Comparison of ENCODE assay signal across 7 cellular contexts in the genomic region with DNA sequence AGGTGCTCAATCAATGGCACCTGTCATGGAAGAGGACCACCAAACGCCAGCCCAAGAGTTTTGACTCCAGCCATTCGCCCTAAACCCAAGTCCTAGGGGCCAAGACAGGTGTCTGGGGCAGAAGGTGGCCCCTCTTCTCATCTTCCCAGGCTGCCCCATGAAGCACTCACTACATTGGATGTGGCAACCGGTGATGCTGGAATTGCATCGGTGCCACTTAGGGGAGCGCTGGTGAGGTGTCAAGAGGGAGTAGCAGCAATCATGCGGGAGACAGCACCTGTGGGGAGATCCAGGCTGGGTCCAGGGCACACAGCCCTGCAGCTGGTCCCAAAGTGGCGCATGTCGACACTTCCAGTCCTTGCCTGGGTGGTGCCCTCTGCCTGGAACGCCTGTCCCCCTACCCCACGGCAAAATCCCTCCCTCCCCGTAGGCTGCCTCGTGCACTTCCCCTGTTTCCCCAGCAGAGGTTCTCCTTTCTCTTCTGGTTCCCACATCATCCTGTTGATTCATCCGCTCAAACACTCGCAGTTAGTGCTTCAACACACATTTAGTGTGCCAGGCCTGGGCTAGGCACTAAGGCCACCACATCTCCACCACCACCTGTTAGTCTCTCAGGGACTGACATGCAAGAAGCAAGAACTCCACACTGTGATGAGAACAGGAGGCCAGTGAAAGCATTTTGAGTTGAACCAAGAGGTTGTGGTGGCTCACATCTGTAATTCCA. TPM values are rescaled to one million over a fixed set of nuclear protein-coding genes. Genes with fewer than 3 reads are reported as not detected.
DNase-seq lines count a peak whose midpoint lies in the region; ATAC-seq and TF ChIP-seq lines count a peak whose summit lies in the region.

No MANE protein-coding gene starts in this region.

- intact Hi-C loops in dorsolateral prefrontal cortex (cut with DNase I) (no loop called here), lower lobe of right lung (cut with DNase I) (no loop called here)

- H3K27ac ChIP-seq in KMS-11 = no peak overlapping the region
- no peak overlapping the region for H3K27ac ChIP-seq in dorsolateral prefrontal cortex
- no peak overlapping the region for H3K27ac ChIP-seq in lower lobe of right lung
- H3K27ac ChIP-seq in thoracic aorta = no peak overlapping the region

- ATAC-seq in lower lobe of right lung (peak; percentile 84 to 85), thoracic aorta (ENCODE audit: insufficient number of reproducible peaks, low FRiP score, low read depth) (no peak), GM21423 (IDR thresholded peaks at IDR 0.05; ENCODE audit: unreplicated experiment) (no peak)

- H3K4me1 ChIP-seq in KMS-11 (ENCODE audit: low read depth, poor library complexity, severe bottlenecking) (no peaks in the 10 kb centered on the region), lower lobe of right lung (peaks cover 15% of the 10 kb centered on the region), thoracic aorta (ENCODE audit: control insufficient read depth in 1 of 2, low read depth in 2 of 2) (no peaks in the 10 kb centered on the region)

- H3K9me3 ChIP-seq in lower lobe of right lung (no peaks in the 10 kb centered on the region), thoracic aorta (no peaks in the 10 kb centered on the region)

- H3K27ac Mint-ChIP-seq in T-helper 2 cell treated with Interferon-gamma antibody and Interleukin-4, amounts not matched to agents 5 μg/mL and 100 μg/mL, for 36 hours = no peak overlapping the region

- no peaks in the 10 kb centered on the region for H3K4me1 Mint-ChIP-seq in T-helper 2 cell treated with Interferon-gamma antibody and Interleukin-4, amounts not matched to agents 5 μg/mL and 100 μg/mL, for 36 hours (ENCODE audit: low read depth)

- no peak overlapping the region for H3K4me2 ChIP-seq in KMS-11

- peak; percentile 58 for DNase-seq in G401 (ENCODE audit: low spot score)
- DNase-seq in T-helper 2 cell treated with Interferon-gamma antibody and Interleukin-4, amounts not matched to agents 5 μg/mL and 100 μg/mL, for 36 hours (ENCODE audit: low spot score) = peak; percentile 6
- DNase-seq in dorsolateral prefrontal cortex = peak in 5 of 10 donors; percentile 6 to 51 (median 27)
- DNase-seq in lower lobe of right lung = no peak
- DNase-seq in thoracic aorta (ENCODE audit: low spot score) = no peak

- H3K27me3 Mint-ChIP-seq in T-helper 2 cell treated with Interferon-gamma antibody and Interleukin-4, amounts not matched to agents 5 μg/mL and 100 μg/mL, for 36 hours (ENCODE audit: low read depth) = peaks cover 12% of the 10 kb centered on the region

- H2AFZ ChIP-seq in KMS-11 (ENCODE audit: low read depth) = no peak overlapping the region

- no peaks in the 10 kb centered on the region for H3K36me3 Mint-ChIP-seq in T-helper 2 cell treated with Interferon-gamma antibody and Interleukin-4, amounts not matched to agents 5 μg/mL and 100 μg/mL, for 36 hours (ENCODE audit: low read depth)

- TF ChIP-seq CTCF in KMS-11 (conservative IDR thresholded peaks at IDR 0.05; ENCODE audit: low read depth, low read length) = peak; percentile 39
- peak in 54 of 56 donors; percentile 27 to 71 (median 56) for TF ChIP-seq CTCF in dorsolateral prefrontal cortex (IDR thresholded peaks at IDR 0.05 in 54 of 56, conservative IDR thresholded peaks at IDR 0.05 in 2 of 56; ENCODE audit: low read depth in 1 of 56, partially characterized antibody in 56 of 56)
- peak; percentile 83 for TF ChIP-seq CTCF in lower lobe of right lung (IDR thresholded peaks at IDR 0.05)
- TF ChIP-seq CTCF in thoracic aorta (IDR thresholded peaks at IDR 0.05) = peak; percentile 37

- in situ Hi-C loops in G401 (cut with HindIII; ENCODE audit: low sequenced_read_pairs) = no loop called here

- no peaks in the 10 kb centered on the region for H3K79me2 ChIP-seq in KMS-11 (ENCODE audit: insufficient read depth, low read depth)

- H3K4me3 Mint-ChIP-seq in T-helper 2 cell treated with Interferon-gamma antibody and Interleukin-4, amounts not matched to agents 5 μg/mL and 100 μg/mL, for 36 hours = no peak overlapping the region

- H3K4me3 ChIP-seq in KMS-11 (IDR thresholded peaks at IDR 0.05; ENCODE audit: insufficient read depth, low read depth, low read length) (no peak overlapping the region), dorsolateral prefrontal cortex (no peak overlapping the region), lower lobe of right lung (no peak overlapping the region), thoracic aorta (no peak overlapping the region)

- H3K27me3 ChIP-seq in KMS-11 (ENCODE audit: insufficient read depth, low read depth) (peaks cover 17% of the 10 kb centered on the region; the same call in 1 of the 2 replicates), dorsolateral prefrontal cortex (no peaks in the 10 kb centered on the region), lower lobe of right lung (ENCODE audit: low read depth) (no peaks in the 10 kb centered on the region), thoracic aorta (replicated peaks; ENCODE audit: insufficient read depth) (no peaks in the 10 kb centered on the region)

- no peaks in the 10 kb centered on the region for H3K36me3 ChIP-seq in KMS-11 (ENCODE audit: insufficient read depth)
- no peaks in the 10 kb centered on the region for H3K36me3 ChIP-seq in lower lobe of right lung
- no peaks in the 10 kb centered on the region for H3K36me3 ChIP-seq in thoracic aorta

- no peak overlapping the region for H3K9ac ChIP-seq in KMS-11

- H3K9me3 Mint-ChIP-seq in T-helper 2 cell treated with Interferon-gamma antibody and Interleukin-4, amounts not matched to agents 5 μg/mL and 100 μg/mL, for 36 hours = no peaks in the 10 kb centered on the region

- H4K20me1 ChIP-seq in KMS-11 (ENCODE audit: insufficient read depth) = no peaks in the 10 kb centered on the region

RNA-seq across cellular contexts. Expression of gene PLA2G2D, which starts 18.5 kb away (rescaled TPM):
- total RNA-seq in G401 (2014; rRNA removed; shearing (Covaris generic)) = not detected in 2 replicates
- total RNA-seq in dorsolateral prefrontal cortex (under 1 TPM in 3 of 120 experiments, not detected in 117; 0.16 to 0.26 (median 0.17) TPM), lower lobe of right lung (0.27 TPM), thoracic aorta (not detected)

RNA-seq across cellular contexts. Expression of gene PLA2G5, which starts 30.8 kb away (rescaled TPM):
- total RNA-seq in G401 (2014; rRNA removed; shearing (Covaris generic)) = not detected in 2 replicates
- total RNA-seq in dorsolateral prefrontal cortex = 10 to 100 TPM in 3 of 120 experiments, 1 to 10 TPM in 114, under 1 TPM in 3; 0.63 to 12.3 (median 3.6) TPM
- 7.4 TPM for total RNA-seq in lower lobe of right lung
- total RNA-seq in thoracic aorta = 10 to 100 TPM; 18.7 to 19.2 TPM

RNA-seq across cellular contexts. Expression of gene PLA2G2F, which starts 38.3 kb away (rescaled TPM):
- total RNA-seq in G401 (2014; rRNA removed; shearing (Covaris generic)) = not detected in 2 replicates
- total RNA-seq in dorsolateral prefrontal cortex (under 1 TPM in 1 of 120 experiments, not detected in 119; 0.28 TPM), lower lobe of right lung (not detected), thoracic aorta (not detected)

Comparison
In these comparisons a context has a peak if more than half of its experiments do, and no peak if none do; other contexts are left out.
1. DNase-seq: peak in G401 (single experiment) and T-helper 2 cell treated with Interferon-gamma antibody and Interleukin-4, amounts not matched to agents 5 μg/mL and 100 μg/mL, for 36 hours (single experiment); none in lower lobe of right lung (single experiment) and thoracic aorta (single experiment).
2. ATAC-seq: peak in lower lobe of right lung (2 of 2); none in thoracic aorta (single experiment) and GM21423 (single experiment).
3. Peak in every context shown above with its lines, with median percentiles within 50 percentile points of each other: CTCF ChIP-seq.